8 cellular contexts compared by ENCODE assay signal in genomic region chr20:58693226-58694006, GRCh38. TPM values are rescaled to one million over a fixed set of nuclear protein-coding genes. Genes with fewer than 3 reads are reported as not detected.
A peak's percentile ranks its signal among the peaks of the same experiment; 100 is the strongest.
DNase-seq lines count a peak whose midpoint lies in the region; ATAC-seq and TF ChIP-seq lines count a peak whose summit lies in the region.

No MANE protein-coding gene starts in this region.

- peak overlapping the region; percentile 81 for H3K27ac Mint-ChIP-seq in activated T-helper 1 cell treated with anti-CD3 and anti-CD28 coated beads, Interleukin-12 subunit alpha, Interleukin-12 subunit beta, Interleukin-2, Interleukin-4 antibody, amounts not matched to agents 30 ng/mL and 10 ng/mL and 1 ng/mL, durations not matched to agents 14 hours and 24 hours and 36 hours

- H3K36me3 Mint-ChIP-seq in activated T-helper 1 cell treated with anti-CD3 and anti-CD28 coated beads, Interleukin-12 subunit alpha, Interleukin-12 subunit beta, Interleukin-2, Interleukin-4 antibody, amounts not matched to agents 30 ng/mL and 10 ng/mL and 1 ng/mL, durations not matched to agents 14 hours and 24 hours and 36 hours (ENCODE audit: low read depth), result peaks cover 8% of the 10 kb centered on the region

- H3K27ac ChIP-seq in left ventricle myocardium inferior (replicated peaks), result peak overlapping the region; percentile 94

- no peaks in the 10 kb centered on the region for H3K27me3 ChIP-seq in left ventricle myocardium inferior (ENCODE audit: low read depth)
- no peaks in the 10 kb centered on the region for H3K27me3 ChIP-seq in skeletal muscle satellite cell (ENCODE audit: control insufficient read depth, insufficient read depth, low read length)

- intact Hi-C loops in activated T-helper 1 cell treated with anti-CD3 and anti-CD28 coated beads, Interleukin-12 subunit alpha, Interleukin-12 subunit beta, Interleukin-2, Interleukin-4 antibody, amounts not matched to agents 30 ng/mL and 10 ng/mL and 1 ng/mL, durations not matched to agents 14 hours and 24 hours and 36 hours (cut with micrococcal nuclease), result loop anchor here (5.0 kb wide), 2 partner anchors 124 to 1296 kb away; no protein-coding TSS in a partner anchor
- intact Hi-C loops in left ventricle myocardium inferior (cut with micrococcal nuclease), result no loop called here

- TF ChIP-seq CTCF in left ventricle myocardium inferior (IDR thresholded peaks at IDR 0.05; ENCODE audit: borderline replicate concordance) (no peak), GM13977 (IDR thresholded peaks at IDR 0.05; ENCODE audit: extremely low read depth, insufficient read depth, missing control alignments) (no peak)

- peaks cover 40% of the 10 kb centered on the region for H3K4me1 ChIP-seq in left ventricle myocardium inferior
- H3K4me1 ChIP-seq in skeletal muscle satellite cell (ENCODE audit: control insufficient read depth, insufficient read depth, low read length), result peaks cover 55% of the 10 kb centered on the region

- no peaks in the 10 kb centered on the region for H3K27me3 Mint-ChIP-seq in activated T-helper 1 cell treated with anti-CD3 and anti-CD28 coated beads, Interleukin-12 subunit alpha, Interleukin-12 subunit beta, Interleukin-2, Interleukin-4 antibody, amounts not matched to agents 30 ng/mL and 10 ng/mL and 1 ng/mL, durations not matched to agents 14 hours and 24 hours and 36 hours (ENCODE audit: insufficient read depth)

- in situ Hi-C loops in GM13977 (cut with MboI; ENCODE audit: low pct_unique_long_range_greater_than_20kb, low sequenced_read_pairs, unreplicated experiment), result loop anchor here (25.0 kb wide), 1 partner anchor 456 kb away; the partner anchor contains the start of gene ANKRD60

- peak; percentile 22 for DNase-seq in activated CD4-positive, alpha-beta T cell treated with anti-CD3 and anti-CD28 coated beads for 48 hours
- no peak for DNase-seq in activated CD4-positive, alpha-beta T cell treated with anti-CD3 and anti-CD28 coated beads for 4 hours
- DNase-seq in activated T-helper 1 cell treated with anti-CD3 and anti-CD28 coated beads, Interleukin-12 subunit alpha, Interleukin-12 subunit beta, Interleukin-2, Interleukin-4 antibody, amounts not matched to agents 30 ng/mL and 10 ng/mL and 1 ng/mL, durations not matched to agents 14 hours and 24 hours and 36 hours (ENCODE audit: low spot score), result peak; percentile 16
- DNase-seq in left ventricle myocardium inferior, result peak; percentile 35
- no peak for DNase-seq in DMS153 (lab: John Stamatoyannopoulos, UW)
- DNase-seq in GM13977 (ENCODE audit: low spot score), result no peak

- no peaks in the 10 kb centered on the region for H3K9me3 Mint-ChIP-seq in activated T-helper 1 cell treated with anti-CD3 and anti-CD28 coated beads, Interleukin-12 subunit alpha, Interleukin-12 subunit beta, Interleukin-2, Interleukin-4 antibody, amounts not matched to agents 30 ng/mL and 10 ng/mL and 1 ng/mL, durations not matched to agents 14 hours and 24 hours and 36 hours

- H3K4me1 Mint-ChIP-seq in activated T-helper 1 cell treated with anti-CD3 and anti-CD28 coated beads, Interleukin-12 subunit alpha, Interleukin-12 subunit beta, Interleukin-2, Interleukin-4 antibody, amounts not matched to agents 30 ng/mL and 10 ng/mL and 1 ng/mL, durations not matched to agents 14 hours and 24 hours and 36 hours (ENCODE audit: low read depth), result peaks cover 10% of the 10 kb centered on the region

- H3K36me3 ChIP-seq in left ventricle myocardium inferior (peaks cover 27% of the 10 kb centered on the region), skeletal muscle satellite cell (ENCODE audit: insufficient read depth, low read length) (peaks cover 36% of the 10 kb centered on the region)

- peak; percentile 1 for ATAC-seq in HG03469 (IDR thresholded peaks at IDR 0.05; ENCODE audit: unreplicated experiment)

- peak overlapping the region; percentile 88 for H3K9ac ChIP-seq in skeletal muscle satellite cell (ENCODE audit: low read depth, low read length)

- peak overlapping the region; percentile 82 for H3K4me3 Mint-ChIP-seq in activated T-helper 1 cell treated with anti-CD3 and anti-CD28 coated beads, Interleukin-12 subunit alpha, Interleukin-12 subunit beta, Interleukin-2, Interleukin-4 antibody, amounts not matched to agents 30 ng/mL and 10 ng/mL and 1 ng/mL, durations not matched to agents 14 hours and 24 hours and 36 hours

- H3K4me3 ChIP-seq in left ventricle myocardium inferior, result peak overlapping the region; percentile 71
- peak overlapping the region; percentile 74 for H3K4me3 ChIP-seq in skeletal muscle satellite cell (ENCODE audit: low read length)

- H3K9me3 ChIP-seq in left ventricle myocardium inferior (replicated peaks) (no peaks in the 10 kb centered on the region), skeletal muscle satellite cell (replicated peaks; ENCODE audit: low read length) (no peaks in the 10 kb centered on the region)

- H3K4me2 ChIP-seq in skeletal muscle satellite cell (ENCODE audit: low read length), result peak overlapping the region; percentile 94

RNA-seq across cellular contexts. Expression of gene NPEPL1, which starts 0.8 kb away (rescaled TPM):
- total RNA-seq in activated T-helper 1 cell treated with anti-CD3 and anti-CD28 coated beads, Interleukin-12 subunit alpha, Interleukin-12 subunit beta, Interleukin-2, Interleukin-4 antibody, amounts not matched to agents 30 ng/mL and 10 ng/mL and 1 ng/mL, durations not matched to agents 14 hours and 24 hours and 36 hours, result 20.6 and 22.9 TPM in 2 replicates
- 33.6 TPM for total RNA-seq in left ventricle myocardium inferior
- 27.1 and 27.5 TPM in 2 replicates for total RNA-seq in skeletal muscle satellite cell (2012; rRNA removed)

RNA-seq across cellular contexts. Expression of gene STX16, which starts 42.3 kb away (rescaled TPM):
- 99.9 and 102 TPM in 2 replicates for total RNA-seq in activated T-helper 1 cell treated with anti-CD3 and anti-CD28 coated beads, Interleukin-12 subunit alpha, Interleukin-12 subunit beta, Interleukin-2, Interleukin-4 antibody, amounts not matched to agents 30 ng/mL and 10 ng/mL and 1 ng/mL, durations not matched to agents 14 hours and 24 hours and 36 hours
- total RNA-seq in left ventricle myocardium inferior, result 28.0 TPM
- total RNA-seq in skeletal muscle satellite cell (2012; rRNA removed), result 16.5 and 18.6 TPM in 2 replicates

Comparison
In these comparisons a context has a peak if more than half of its experiments do, and no peak if none do; other contexts are left out.
1. DNase-seq: peak in activated CD4-positive, alpha-beta T cell treated with anti-CD3 and anti-CD28 coated beads for 48 hours (single experiment), activated T-helper 1 cell treated with anti-CD3 and anti-CD28 coated beads, Interleukin-12 subunit alpha, Interleukin-12 subunit beta, Interleukin-2, Interleukin-4 antibody, amounts not matched to agents 30 ng/mL and 10 ng/mL and 1 ng/mL, durations not matched to agents 14 hours and 24 hours and 36 hours (single experiment) and left ventricle myocardium inferior (single experiment); none in activated CD4-positive, alpha-beta T cell treated with anti-CD3 and anti-CD28 coated beads for 4 hours (0 of 2), DMS153 (single experiment) and GM13977 (single experiment).